4 cellular contexts compared by ENCODE assay signal in the genomic region with DNA sequence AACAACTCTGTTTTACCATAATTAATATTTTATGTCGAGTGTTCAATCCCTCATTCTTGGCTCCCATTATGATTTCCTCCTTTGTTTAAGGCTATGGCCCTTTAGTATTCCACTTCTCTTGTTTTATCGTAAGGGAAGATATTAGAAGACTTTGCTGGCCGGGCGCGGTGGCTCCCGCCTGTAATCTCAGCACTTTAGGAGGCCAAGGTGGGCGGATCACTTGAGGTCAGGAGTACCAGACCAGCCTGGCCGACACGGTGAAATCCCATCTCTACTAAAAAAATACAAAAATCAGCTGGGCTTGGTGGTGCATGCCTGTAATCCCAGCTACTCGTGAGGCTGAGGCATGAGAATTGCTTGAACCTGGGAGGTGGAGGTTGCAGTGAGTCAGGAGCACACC. TPM values are rescaled to one million over a fixed set of nuclear protein-coding genes. Genes with fewer than 3 reads are reported as not detected.
"Had no signal": no experiment of that assay in that cellular context is flagged by ENCODE, and none has a peak within 500 bp of the region (broad histone marks: within the 10 kb centered on the region; RNA-seq: fewer than 3 reads in every experiment).

No MANE protein-coding gene starts in this region.

RNA-seq across cellular contexts. Expression of gene HLA-DRB1, which starts 1.1 kb away (rescaled TPM):
- total RNA-seq: osteocyte, pulmonary artery endothelial cell had no signal

RNA-seq across cellular contexts. Expression of gene HLA-DQA1, which starts 46.5 kb away (rescaled TPM):
- total RNA-seq: neural crest cell, osteocyte, pulmonary artery endothelial cell had no signal
- polyA plus RNA-seq: smooth muscle cell had no signal
